ENCODE assay signal across 12 cellular contexts in genomic region chr20:51360451-51361230, GRCh38.
DNase-seq lines count a peak whose midpoint lies in the region; ATAC-seq and TF ChIP-seq lines count a peak whose summit lies in the region.
"Had no signal": no experiment of that assay in that cellular context is flagged by ENCODE, and none has a peak within 500 bp of the region (broad histone marks: within the 10 kb centered on the region; RNA-seq: fewer than 3 reads in every experiment).

No MANE protein-coding gene starts in this region.

- no peaks in the 10 kb centered on the region for H3K79me2 ChIP-seq in hepatocyte

- no peak overlapping the region for H3K4me2 ChIP-seq in hepatocyte

- WGBS in hepatocyte (ENCODE audit: low lambda C conversion rate, missing lambda C conversion rate), result 83% methylated on average over 13 of the region's 13 CpGs
- 42 to 53% methylated on average over 13 of the region's 13 CpGs for WGBS in aorta, 2 donors
- WGBS in ovary, 3 donors, result 50 to 63% (median 61%) methylated on average over 13 of the region's 13 CpGs

- H3K27ac ChIP-seq in hepatocyte (no peak overlapping the region), aorta (ENCODE audit: low read depth in 1 of 2, low read length in 2 of 2) (no peak overlapping the region), substantia nigra (ENCODE audit: low read depth, low read length, poor library complexity, severe bottlenecking) (no peak overlapping the region), ovary (no peak overlapping the region)

- no peaks in the 10 kb centered on the region for H3K9me2 ChIP-seq in hepatocyte (replicated peaks; ENCODE audit: insufficient read depth)

- ATAC-seq in aorta (ENCODE audit: low FRiP score) (peak; percentile 60), GM21381 (IDR thresholded peaks at IDR 0.05; ENCODE audit: unreplicated experiment) (no peak)
- ATAC-seq: activated CD8-positive, alpha-beta T cell treated with anti-CD3 and anti-CD28 coated beads, Interleukin-2, amount 10 ng/mL, durations not matched to agents 7 days and 5 days; activated naive CD8-positive, alpha-beta T cell treated with anti-CD3 and anti-CD28 coated beads, Interleukin-2, amount 50 U/mL, for 24 hours had no signal

- H4K20me1 ChIP-seq in hepatocyte (ENCODE audit: insufficient read depth, poor library complexity, severe bottlenecking), result no peaks in the 10 kb centered on the region

- H3K27me3 ChIP-seq in hepatocyte (no peaks in the 10 kb centered on the region), aorta (ENCODE audit: control insufficient read depth in 1 of 2, insufficient read depth in 2 of 2, low read length in 1 of 2) (no peaks in the 10 kb centered on the region), ovary (no peaks in the 10 kb centered on the region)

- intact Hi-C loops in aorta (cut with DNase I), result loop anchor here in 1 of 2 donors (10.0 kb wide), 1 partner anchor 724 kb away; no protein-coding TSS in a partner anchor
- intact Hi-C loops in ovary (cut with DNase I), result no loop called here

- DNase-seq in HPDE6-E6E7 (ENCODE audit: extremely low spot score) (peak; percentile 95), amniotic stem cell (lab: John Stamatoyannopoulos, UW) (peak; percentile 94), hepatocyte (ENCODE audit: low spot score) (peak; percentile 29), aorta (peak in 1 of 2 donors; percentile 60), substantia nigra (lab: John Stamatoyannopoulos, UW) (no peak), ovary (no peak)
- DNase-seq: activated CD8-positive, alpha-beta T cell treated with anti-CD3 and anti-CD28 coated beads, Interleukin-2, amount 10 ng/mL, durations not matched to agents 7 days and 5 days; activated naive CD8-positive, alpha-beta T cell treated with anti-CD3 and anti-CD28 coated beads, Interleukin-2, amount 50 U/mL, for 24 hours; naive B cell; NCI-H2227 treated with DMSO at 0.1 percent for 48 hours; stimulated activated CD4-positive, alpha-beta T cell treated with anti-CD3 and anti-CD28 coated beads, Interleukin-1b, Interleukin-23, amount 100 ng/mL, for 48 hours had no signal

- TF ChIP-seq EP300 in ovary (IDR thresholded peaks at IDR 0.05), result no peak

- no peak for TF ChIP-seq POLR2A in ovary (IDR thresholded peaks at IDR 0.05)

- H3K4me3 ChIP-seq in hepatocyte, result no peak overlapping the region
- no peak overlapping the region for H3K4me3 ChIP-seq in aorta (ENCODE audit: low read length in 2 of 2)
- H3K4me3 ChIP-seq in ovary, result no peak overlapping the region

- H3K9me3 ChIP-seq in hepatocyte (ENCODE audit: low read depth) (peaks cover 3% of the 10 kb centered on the region), aorta (ENCODE audit: control insufficient read depth, low read length) (no peaks in the 10 kb centered on the region), ovary (peaks cover 0 to 5% of the 10 kb centered on the region in 2 donors)

- H3K4me1 ChIP-seq in hepatocyte (ENCODE audit: insufficient read depth), result no peaks in the 10 kb centered on the region
- no peaks in the 10 kb centered on the region for H3K4me1 ChIP-seq in aorta (ENCODE audit: control insufficient read depth in 1 of 2, insufficient read depth in 2 of 2, low read length in 2 of 2)
- peaks cover 3% of the 10 kb centered on the region for H3K4me1 ChIP-seq in ovary (ENCODE audit: insufficient read depth)

- H3K36me3 ChIP-seq in hepatocyte (replicated peaks; ENCODE audit: insufficient read depth, low read depth) (no peaks in the 10 kb centered on the region), aorta (ENCODE audit: control insufficient read depth in 1 of 2, insufficient read depth in 2 of 2, low read length in 1 of 2) (no peaks in the 10 kb centered on the region), ovary (no peaks in the 10 kb centered on the region)

- H2AFZ ChIP-seq in hepatocyte, result no peak overlapping the region

- TF ChIP-seq CTCF in hepatocyte (IDR thresholded peaks at IDR 0.05; ENCODE audit: poor library complexity) (no peak), ovary (IDR thresholded peaks at IDR 0.05) (no peak)

Comparison
In these comparisons a context has a peak if more than half of its experiments do, and no peak if none do; other contexts are left out.
1. DNase-seq: peak in HPDE6-E6E7 (single experiment), amniotic stem cell (single experiment) and hepatocyte (single experiment); none in substantia nigra (0 of 49) and ovary (0 of 5).